ENCODE assay signal across 1 cellular context in genomic region chr22:40332319-40332781, GRCh38.
TF ChIP-seq lines count a peak whose summit lies in the region.

No MANE protein-coding gene starts in this region.

TF ChIP-seq in GM23338, 12 proteins besides CTCF, POLR2A, EP300 and RAD21 (continued from another document):
- TF ChIP-seq ZNF462 (CRISPR knock-in tag; IDR thresholded peaks at IDR 0.05) (no peak), ZNF114 (CRISPR knock-in tag; IDR thresholded peaks at IDR 0.05) (no peak), STAT1 (IDR thresholded peaks at IDR 0.05; ENCODE audit: unreplicated experiment) (no peak), JUNB (IDR thresholded peaks at IDR 0.05; ENCODE audit: unreplicated experiment) (no peak), NANOG (IDR thresholded peaks at IDR 0.05; ENCODE audit: borderline replicate concordance) (no peak), REST (IDR thresholded peaks at IDR 0.05; ENCODE audit: unreplicated experiment) (no peak), POLR2AphosphoS5 (IDR thresholded peaks at IDR 0.05; ENCODE audit: low read depth) (no peak), EZH2 (IDR thresholded peaks at IDR 0.05; ENCODE audit: low read depth, unreplicated experiment) (no peak), ZNF331 (CRISPR knock-in tag; IDR thresholded peaks at IDR 0.05; ENCODE audit: low read depth) (no peak), EZH2phosphoT487 (IDR thresholded peaks at IDR 0.05; ENCODE audit: unreplicated experiment) (no peak)
